ENCODE assay signal across 8 cellular contexts in genomic region chr9:125142560-125143376, GRCh38. TPM values are rescaled to one million over a fixed set of nuclear protein-coding genes. Genes with fewer than 3 reads are reported as not detected.
DNase-seq lines count a peak whose midpoint lies in the region; ATAC-seq, FAIRE-seq and TF ChIP-seq lines count a peak whose summit lies in the region.

No MANE protein-coding gene starts in this region.

- CTCF ChIA-PET in T-cell (lab: Charles Lee): interaction anchor here (0.6 to 2.1 kb wide), 8 partner anchors 11 to 371 kb away, joined by 3 to 9 read pairs (median 4); partner anchors contain the start of gene NR6A1 (in 1 of the 2)

- H3K9me3 ChIP-seq in ectodermal cell (ENCODE audit: control insufficient read depth, low read length): no peaks in the 10 kb centered on the region

- POLR2A ChIA-PET in T-cell (lab: Charles Lee): no interaction called here

- H3K4me1 ChIP-seq in ectodermal cell (ENCODE audit: control insufficient read depth, insufficient read depth, low read length): no peaks in the 10 kb centered on the region

- H3K4me3 ChIP-seq in GM12865 (ENCODE audit: low read depth, low read length) (peak overlapping the region; percentile 87), ectodermal cell (ENCODE audit: insufficient read depth, low read depth, low read length) (peak overlapping the region; percentile 65)

- peaks cover 9% of the 10 kb centered on the region for H3K36me3 Mint-ChIP-seq in T-cell
- H3K36me3 Mint-ChIP-seq in nephron (ENCODE audit: low read depth): peaks cover 6% of the 10 kb centered on the region

- DNase-seq in GM12865 (ENCODE audit: low read depth): peak; percentile 29
- peak in 13 of 34 experiments; percentile 4 to 23 (median 10) for DNase-seq in T-cell
- no peak for DNase-seq in H54 (ENCODE audit: insufficient read length, low spot score)
- no peak for DNase-seq in NCI-H2196 treated with DMSO at 0.1 percent for 48 hours (lab: John Stamatoyannopoulos, UW; ENCODE audit: unreplicated experiment)
- DNase-seq in A172 (ENCODE audit: low spot score): no peak

- no peaks in the 10 kb centered on the region for H3K36me3 ChIP-seq in ectodermal cell (ENCODE audit: control insufficient read depth, insufficient read depth, low read length)

- peak overlapping the region; percentile 87 to 93 (median 93) for H3K4me3 Mint-ChIP-seq in T-cell
- peak overlapping the region; percentile 99 to 100 (median 100) for H3K4me3 Mint-ChIP-seq in nephron

- H3K27ac ChIP-seq in ectodermal cell (ENCODE audit: insufficient read depth, low read depth, low read length, poor library complexity, severe bottlenecking): peak overlapping the region; percentile 32

- peak; percentile 8 for TF ChIP-seq CTCF in GM12865 (IDR thresholded peaks at IDR 0.05; ENCODE audit: insufficient read depth, low read depth, low read length, missing control alignments)
- no peak for TF ChIP-seq CTCF in nephron (IDR thresholded peaks at IDR 0.05; ENCODE audit: unreplicated experiment in 3 of 3)

- H3K4me1 Mint-ChIP-seq in T-cell: peaks cover 33 to 51% (median 43%) of the 10 kb centered on the region in 3 donors
- H3K4me1 Mint-ChIP-seq in nephron: peaks cover 11% of the 10 kb centered on the region

- no peak for FAIRE-seq in H54 (lab: Jason Lieb, UNC)

- 2 to 3% methylated on average over 53 to 54 of the region's 54 CpGs for WGBS in ectodermal cell, 2 experiments

- no peak for TF ChIP-seq POLR2A in H54 (IDR thresholded peaks at IDR 0.05; ENCODE audit: low read depth, low read length)

- H3K27me3 Mint-ChIP-seq in T-cell (no peaks in the 10 kb centered on the region), nephron (ENCODE audit: low read depth) (no peaks in the 10 kb centered on the region)

- peak overlapping the region; percentile 75 to 82 for H3K27ac Mint-ChIP-seq in T-cell
- peak overlapping the region; percentile 82 to 94 (median 89) for H3K27ac Mint-ChIP-seq in nephron

- H3K9me3 Mint-ChIP-seq in T-cell (no peaks in the 10 kb centered on the region), nephron (no peaks in the 10 kb centered on the region)

- ATAC-seq in HG02840 (IDR thresholded peaks at IDR 0.05; ENCODE audit: low FRiP score, unreplicated experiment) (peak; percentile 21), T-cell (replicated peaks in 1 of 4) (peak; percentile 18 to 31 (median 26))

- no peaks in the 10 kb centered on the region for H3K27me3 ChIP-seq in ectodermal cell (ENCODE audit: control insufficient read depth, insufficient read depth, low read length, poor library complexity, severe bottlenecking)

RNA-seq across cellular contexts. Expression of gene SCAI, which starts 0.6 kb away (rescaled TPM):
- total RNA-seq in T-cell: 10 to 100 TPM; 11.4 to 14.3 (median 13.3) TPM
- 15.4 TPM for polyA plus RNA-seq in ectodermal cell (2013, experiment 1 of 4)
- 13.3 TPM for polyA plus RNA-seq in ectodermal cell (2013, experiment 2 of 4)
- polyA plus RNA-seq in ectodermal cell (2013, experiment 3 of 4): 12.2 TPM
- 13.2 TPM for polyA plus RNA-seq in ectodermal cell (2013, experiment 4 of 4)
- total RNA-seq in A172 (2014; rRNA removed; shearing (Covaris generic)): 6.4 and 10.1 TPM in 2 replicates

RNA-seq across cellular contexts. Expression of gene PPP6C, which starts 46.8 kb away (rescaled TPM):
- 10 to 100 TPM; 34.0 to 42.7 (median 37.0) TPM for total RNA-seq in T-cell
- polyA plus RNA-seq in ectodermal cell (2013, experiment 1 of 4): 41.5 TPM
- 48.4 TPM for polyA plus RNA-seq in ectodermal cell (2013, experiment 2 of 4)
- polyA plus RNA-seq in ectodermal cell (2013, experiment 3 of 4): 28.8 TPM
- 31.7 TPM for polyA plus RNA-seq in ectodermal cell (2013, experiment 4 of 4)
- 86.9 and 92.2 TPM in 2 replicates for total RNA-seq in A172 (2014; rRNA removed; shearing (Covaris generic))

RNA-seq across cellular contexts. Expression of gene RABEPK, which starts 57.6 kb away (rescaled TPM):
- 10 to 100 TPM; 12.0 to 16.3 (median 15.6) TPM for total RNA-seq in T-cell
- 21.9 TPM for polyA plus RNA-seq in ectodermal cell (2013, experiment 1 of 4)
- polyA plus RNA-seq in ectodermal cell (2013, experiment 2 of 4): 18.2 TPM
- polyA plus RNA-seq in ectodermal cell (2013, experiment 3 of 4): 16.5 TPM
- polyA plus RNA-seq in ectodermal cell (2013, experiment 4 of 4): 18.1 TPM
- 32.2 and 41.7 TPM in 2 replicates for total RNA-seq in A172 (2014; rRNA removed; shearing (Covaris generic))
